ENCODE assay signal across 23 cellular contexts in the genomic region with DNA sequence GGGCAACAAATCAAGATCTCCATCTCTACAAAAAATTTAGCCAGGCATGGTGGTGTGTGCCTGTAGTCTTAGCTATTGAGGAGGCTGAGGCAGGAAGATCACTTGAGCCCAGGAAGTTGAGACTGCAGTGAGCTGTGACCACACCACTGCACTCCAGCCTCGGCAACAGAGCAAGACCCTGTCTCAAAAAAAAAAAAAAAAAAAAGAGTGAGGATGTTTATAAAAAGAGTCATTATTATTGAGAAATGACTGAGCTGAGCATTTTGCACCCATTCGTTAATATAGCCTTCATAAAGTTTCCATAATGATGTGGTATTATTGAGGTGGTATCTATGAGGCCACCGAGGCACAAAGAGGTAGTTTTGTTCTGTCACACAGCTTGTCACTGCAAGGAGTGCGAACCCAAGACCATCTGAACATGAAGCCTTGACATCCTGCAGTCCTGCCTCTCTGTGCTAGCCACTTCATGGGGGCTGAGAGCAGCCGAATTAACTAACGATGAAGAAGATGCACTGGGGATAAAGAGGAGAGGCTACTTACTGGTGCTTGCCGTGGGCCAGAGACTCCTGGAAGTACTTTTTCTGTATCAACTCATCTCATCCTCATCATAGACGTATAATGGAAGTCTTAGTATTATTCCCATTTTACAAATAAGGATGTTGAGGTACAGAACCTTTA.
DNase-seq lines count a peak whose midpoint lies in the region; ATAC-seq lines count a peak whose summit lies in the region.
"Had no signal": no experiment of that assay in that cellular context is flagged by ENCODE, and none has a peak within 500 bp of the region (broad histone marks: within the 10 kb centered on the region; RNA-seq: fewer than 3 reads in every experiment).

No MANE protein-coding gene starts in this region.

- no peak for DNase-seq in activated naive CD4-positive, alpha-beta T cell treated with anti-CD3 and anti-CD28 coated beads, Interleukin-2, amount 10 ng/mL, durations not matched to agents 7 days and 5 days
- no peak for DNase-seq in activated naive CD4-positive, alpha-beta T cell treated with Interleukin-2 at 50 U/mL for 16 hours
- DNase-seq in activated T-helper 1 cell treated with anti-CD3 and anti-CD28 coated beads, Interleukin-12 subunit alpha, Interleukin-12 subunit beta, Interleukin-2, Interleukin-4 antibody, amounts not matched to agents 30 ng/mL and 10 ng/mL and 1 ng/mL, durations not matched to agents 14 hours and 24 hours and 36 hours (ENCODE audit: low spot score) = no peak
- no peak for DNase-seq in Karpas-422
- DNase-seq in H4 (ENCODE audit: low spot score) = no peak
- DNase-seq: activated CD4-positive, alpha-beta T cell treated with anti-CD3 and anti-CD28 coated beads, Interleukin-2, amount 50 U/mL, for 1 hour; activated CD8-positive, alpha-beta memory T cell treated with anti-CD3 and anti-CD28 coated beads, Interleukin-2, amount 50 U/mL, for 48 hours; activated effector memory CD4-positive, alpha-beta T cell treated with Interleukin-2 at 50 U/mL for 16 hours; CD4-positive, alpha-beta T cell; colonic mucosa; DMS 273 treated with DMSO at 0.1 percent for 48 hours; effector memory CD4-positive, alpha-beta T cell; heart right ventricle; left cardiac atrium; NCI-H187; NCI-H526; occipital lobe; small intestine; stimulated activated CD4-positive, alpha-beta T cell treated with anti-CD3 and anti-CD28 coated beads, Interleukin-2, amount 100 ng/mL, for 24 hours had no signal

- H3K4me2 ChIP-seq in Karpas-422 (ENCODE audit: low read depth, low read length, poor library complexity, severe bottlenecking) = no peak overlapping the region

- no peaks in the 10 kb centered on the region for H3K9me2 ChIP-seq in Karpas-422 (replicated peaks; ENCODE audit: insufficient read depth, low read length)

- H3K9me3 Mint-ChIP-seq in activated naive CD4-positive, alpha-beta T cell treated with anti-CD3 and anti-CD28 coated beads, Interleukin-2, amount 10 ng/mL, durations not matched to agents 7 days and 5 days = no peaks in the 10 kb centered on the region
- no peaks in the 10 kb centered on the region for H3K9me3 Mint-ChIP-seq in activated T-helper 1 cell treated with anti-CD3 and anti-CD28 coated beads, Interleukin-12 subunit alpha, Interleukin-12 subunit beta, Interleukin-2, Interleukin-4 antibody, amounts not matched to agents 30 ng/mL and 10 ng/mL and 1 ng/mL, durations not matched to agents 14 hours and 24 hours and 36 hours
- no peaks in the 10 kb centered on the region for H3K9me3 Mint-ChIP-seq in stimulated activated memory B cell treated with anti-CD40 and anti-IgM and Interleukin-4, amounts not matched to agents 10 μg/mL and 1 μg/mL and 100 μg/mL, for 72 hours
- H3K9me3 Mint-ChIP-seq: CD4-positive, alpha-beta T cell had no signal

- no peak overlapping the region for H2AFZ ChIP-seq in Karpas-422 (ENCODE audit: low read length)

- no peak overlapping the region for H3K27ac ChIP-seq in Karpas-422 (ENCODE audit: low read length)
- H3K27ac ChIP-seq: colonic mucosa, heart right ventricle had no signal

- H3K9ac ChIP-seq in Karpas-422 (ENCODE audit: low read length) = no peak overlapping the region

- no peaks in the 10 kb centered on the region for H3K36me3 ChIP-seq in Karpas-422 (ENCODE audit: insufficient read depth, low read length)
- H3K36me3 ChIP-seq: colonic mucosa, heart right ventricle had no signal

- intact Hi-C loops in activated T-helper 1 cell treated with anti-CD3 and anti-CD28 coated beads, Interleukin-12 subunit alpha, Interleukin-12 subunit beta, Interleukin-2, Interleukin-4 antibody, amounts not matched to agents 30 ng/mL and 10 ng/mL and 1 ng/mL, durations not matched to agents 14 hours and 24 hours and 36 hours (cut with micrococcal nuclease) = loop anchor here (5.0 to 10.0 kb wide), 2 partner anchors 253 to 820 kb away; no protein-coding TSS in a partner anchor

- H3K4me1 Mint-ChIP-seq in activated naive CD4-positive, alpha-beta T cell treated with anti-CD3 and anti-CD28 coated beads, Interleukin-2, amount 10 ng/mL, durations not matched to agents 7 days and 5 days = peaks cover 56% of the 10 kb centered on the region
- peaks cover 63% of the 10 kb centered on the region for H3K4me1 Mint-ChIP-seq in activated T-helper 1 cell treated with anti-CD3 and anti-CD28 coated beads, Interleukin-12 subunit alpha, Interleukin-12 subunit beta, Interleukin-2, Interleukin-4 antibody, amounts not matched to agents 30 ng/mL and 10 ng/mL and 1 ng/mL, durations not matched to agents 14 hours and 24 hours and 36 hours (ENCODE audit: low read depth)
- H3K4me1 Mint-ChIP-seq in stimulated activated memory B cell treated with anti-CD40 and anti-IgM and Interleukin-4, amounts not matched to agents 10 μg/mL and 1 μg/mL and 100 μg/mL, for 72 hours = peaks cover 53% of the 10 kb centered on the region

- H3K79me2 ChIP-seq in Karpas-422 (ENCODE audit: low read length) = no peaks in the 10 kb centered on the region

- peak; percentile 14 for ATAC-seq in HG03432 (IDR thresholded peaks at IDR 0.05; ENCODE audit: unreplicated experiment)
- ATAC-seq in stimulated activated memory B cell treated with anti-CD40 and anti-IgM and Interleukin-4, amounts not matched to agents 10 μg/mL and 1 μg/mL and 100 μg/mL, for 72 hours = no peak
- no peak for ATAC-seq in GM21526 (IDR thresholded peaks at IDR 0.05; ENCODE audit: low FRiP score, unreplicated experiment)
- ATAC-seq: heart right ventricle, left cardiac atrium had no signal

- H3K27me3 Mint-ChIP-seq in activated naive CD4-positive, alpha-beta T cell treated with anti-CD3 and anti-CD28 coated beads, Interleukin-2, amount 10 ng/mL, durations not matched to agents 7 days and 5 days = no peaks in the 10 kb centered on the region
- no peaks in the 10 kb centered on the region for H3K27me3 Mint-ChIP-seq in activated T-helper 1 cell treated with anti-CD3 and anti-CD28 coated beads, Interleukin-12 subunit alpha, Interleukin-12 subunit beta, Interleukin-2, Interleukin-4 antibody, amounts not matched to agents 30 ng/mL and 10 ng/mL and 1 ng/mL, durations not matched to agents 14 hours and 24 hours and 36 hours (ENCODE audit: insufficient read depth)
- no peaks in the 10 kb centered on the region for H3K27me3 Mint-ChIP-seq in stimulated activated memory B cell treated with anti-CD40 and anti-IgM and Interleukin-4, amounts not matched to agents 10 μg/mL and 1 μg/mL and 100 μg/mL, for 72 hours
- H3K27me3 Mint-ChIP-seq: CD4-positive, alpha-beta T cell had no signal

- H3K9me3 ChIP-seq in Karpas-422 (ENCODE audit: low read length) = 0 out of 2 replicates have a peak, but pooled peaks cover 3% of the 10 kb centered on the region
- H3K9me3 ChIP-seq: colonic mucosa had no signal

- no peaks in the 10 kb centered on the region for H3K36me3 Mint-ChIP-seq in activated naive CD4-positive, alpha-beta T cell treated with anti-CD3 and anti-CD28 coated beads, Interleukin-2, amount 10 ng/mL, durations not matched to agents 7 days and 5 days
- peaks cover 1% of the 10 kb centered on the region for H3K36me3 Mint-ChIP-seq in activated T-helper 1 cell treated with anti-CD3 and anti-CD28 coated beads, Interleukin-12 subunit alpha, Interleukin-12 subunit beta, Interleukin-2, Interleukin-4 antibody, amounts not matched to agents 30 ng/mL and 10 ng/mL and 1 ng/mL, durations not matched to agents 14 hours and 24 hours and 36 hours (ENCODE audit: low read depth)
- no peaks in the 10 kb centered on the region for H3K36me3 Mint-ChIP-seq in stimulated activated memory B cell treated with anti-CD40 and anti-IgM and Interleukin-4, amounts not matched to agents 10 μg/mL and 1 μg/mL and 100 μg/mL, for 72 hours

- peak overlapping the region; percentile 28 for H3K27ac Mint-ChIP-seq in activated naive CD4-positive, alpha-beta T cell treated with anti-CD3 and anti-CD28 coated beads, Interleukin-2, amount 10 ng/mL, durations not matched to agents 7 days and 5 days
- H3K27ac Mint-ChIP-seq in activated T-helper 1 cell treated with anti-CD3 and anti-CD28 coated beads, Interleukin-12 subunit alpha, Interleukin-12 subunit beta, Interleukin-2, Interleukin-4 antibody, amounts not matched to agents 30 ng/mL and 10 ng/mL and 1 ng/mL, durations not matched to agents 14 hours and 24 hours and 36 hours = peak overlapping the region; percentile 54
- H3K27ac Mint-ChIP-seq in stimulated activated memory B cell treated with anti-CD40 and anti-IgM and Interleukin-4, amounts not matched to agents 10 μg/mL and 1 μg/mL and 100 μg/mL, for 72 hours = peak overlapping the region; percentile 97
- H3K27ac Mint-ChIP-seq: CD4-positive, alpha-beta T cell had no signal

- no peak overlapping the region for H3K4me3 ChIP-seq in Karpas-422 (ENCODE audit: low read length)
- H3K4me3 ChIP-seq: colonic mucosa, heart right ventricle, SJSA1 had no signal

- H3K4me1 ChIP-seq in Karpas-422 (ENCODE audit: low read length) = peaks cover 19% of the 10 kb centered on the region

- no peaks in the 10 kb centered on the region for H4K20me1 ChIP-seq in Karpas-422 (ENCODE audit: insufficient read depth, low read depth, low read length)

- CTCF ChIA-PET in activated naive CD4-positive, alpha-beta T cell treated with anti-CD3 and anti-CD28 coated beads, Interleukin-2, amount 10 ng/mL, durations not matched to agents 7 days and 5 days (lab: Charles Lee) = interaction anchor here (1.3 to 2.0 kb wide), 2 partner anchors 21 to 23 kb away, joined by 3 to 7 read pairs; no protein-coding TSS in a partner anchor

- H3K27me3 ChIP-seq in Karpas-422 (ENCODE audit: low read length) = no peaks in the 10 kb centered on the region
- H3K27me3 ChIP-seq: colonic mucosa, heart right ventricle, SJSA1 had no signal

- no peak overlapping the region for H3K4me3 Mint-ChIP-seq in activated naive CD4-positive, alpha-beta T cell treated with anti-CD3 and anti-CD28 coated beads, Interleukin-2, amount 10 ng/mL, durations not matched to agents 7 days and 5 days
- no peak overlapping the region for H3K4me3 Mint-ChIP-seq in activated T-helper 1 cell treated with anti-CD3 and anti-CD28 coated beads, Interleukin-12 subunit alpha, Interleukin-12 subunit beta, Interleukin-2, Interleukin-4 antibody, amounts not matched to agents 30 ng/mL and 10 ng/mL and 1 ng/mL, durations not matched to agents 14 hours and 24 hours and 36 hours
- peak overlapping the region; percentile 9 for H3K4me3 Mint-ChIP-seq in stimulated activated memory B cell treated with anti-CD40 and anti-IgM and Interleukin-4, amounts not matched to agents 10 μg/mL and 1 μg/mL and 100 μg/mL, for 72 hours
- H3K4me3 Mint-ChIP-seq: CD4-positive, alpha-beta T cell had no signal

Comparison
In these comparisons a context has a peak if more than half of its experiments do, and no peak if none do; other contexts are left out.
1. H3K27ac Mint-ChIP-seq: peak in every context shown above with its lines; median percentile 97 in stimulated activated memory B cell treated with anti-CD40 and anti-IgM and Interleukin-4, amounts not matched to agents 10 μg/mL and 1 μg/mL and 100 μg/mL, for 72 hours; 54 in activated T-helper 1 cell treated with anti-CD3 and anti-CD28 coated beads, Interleukin-12 subunit alpha, Interleukin-12 subunit beta, Interleukin-2, Interleukin-4 antibody, amounts not matched to agents 30 ng/mL and 10 ng/mL and 1 ng/mL, durations not matched to agents 14 hours and 24 hours and 36 hours; 28 in activated naive CD4-positive, alpha-beta T cell treated with anti-CD3 and anti-CD28 coated beads, Interleukin-2, amount 10 ng/mL, durations not matched to agents 7 days and 5 days.